ENCODE assay signal across 23 cellular contexts in genomic region chr5:3226171-3226570, GRCh38.
DNase-seq lines count a peak whose midpoint lies in the region; ATAC-seq lines count a peak whose summit lies in the region.
"Had no signal": no experiment of that assay in that cellular context is flagged by ENCODE, and none has a peak within 500 bp of the region (broad histone marks: within the 10 kb centered on the region; RNA-seq: fewer than 3 reads in every experiment).

No MANE protein-coding gene starts in this region.

- no peak overlapping the region for H3K27ac Mint-ChIP-seq in activated CD4-positive, alpha-beta memory T cell treated with anti-CD3 and anti-CD28 coated beads, Interleukin-2, amount 10 ng/mL, durations not matched to agents 7 days and 5 days
- H3K27ac Mint-ChIP-seq: activated naive CD8-positive, alpha-beta T cell treated with anti-CD3 and anti-CD28 coated beads, Interleukin-2, amount 10 ng/mL, durations not matched to agents 7 days and 5 days; activated T-helper 2 cell treated with anti-CD3 and anti-CD28 coated beads, Interferon-gamma antibody, Interleukin-2, Interleukin-4, amounts not matched to agents 10 μg/mL and 5 μg/mL and 100 μg/mL, durations not matched to agents 14 hours and 24 hours and 36 hours had no signal

- peak; percentile 29 for DNase-seq in H4 (ENCODE audit: low spot score)
- DNase-seq in NCI-H526 treated with DMSO at 0.1 percent for 48 hours (lab: John Stamatoyannopoulos, UW), result peak; percentile 96
- DNase-seq in Right ventricle myocardium superior, result no peak
- DNase-seq in posterior cingulate gyrus, result peak in 6 of 10 donors; percentile 22 to 91 (median 54)
- no peak for DNase-seq in activated CD4-positive, alpha-beta memory T cell treated with anti-CD3 and anti-CD28 coated beads, Interleukin-2, amount 10 ng/mL, durations not matched to agents 7 days and 5 days
- DNase-seq in iPS-NIHi7 (ENCODE audit: extremely low spot score), result no peak
- DNase-seq in NCI-H2196 treated with DMSO at 0.1 percent for 48 hours (lab: John Stamatoyannopoulos, UW; ENCODE audit: unreplicated experiment), result no peak
- DNase-seq: ACHN; activated CD4-positive, alpha-beta T cell treated with anti-CD3 and anti-CD28 coated beads for 48 hours; activated CD8-positive, alpha-beta memory T cell treated with anti-CD3 and anti-CD28 coated beads, Interleukin-2, amount 50 U/mL, for 4 hours; activated naive CD8-positive, alpha-beta T cell treated with anti-CD3 and anti-CD28 coated beads, Interleukin-2, amount 10 ng/mL, durations not matched to agents 7 days and 5 days; brain microvascular endothelial cell; colonic mucosa; DMS53; glutamatergic neuron; GOT3; left lung; NCI-H2081; retina; SHP77 treated with DMSO at 0.1 percent for 48 hours had no signal

- intact Hi-C loops in Right ventricle myocardium superior (cut with DNase I) (no loop called here), posterior cingulate gyrus (cut with DNase I) (no loop called here)

- no peaks in the 10 kb centered on the region for H3K27me3 Mint-ChIP-seq in activated CD4-positive, alpha-beta memory T cell treated with anti-CD3 and anti-CD28 coated beads, Interleukin-2, amount 10 ng/mL, durations not matched to agents 7 days and 5 days
- H3K27me3 Mint-ChIP-seq: activated naive CD8-positive, alpha-beta T cell treated with anti-CD3 and anti-CD28 coated beads, Interleukin-2, amount 10 ng/mL, durations not matched to agents 7 days and 5 days had no signal

- no peak overlapping the region for H3K4me3 Mint-ChIP-seq in activated CD4-positive, alpha-beta memory T cell treated with anti-CD3 and anti-CD28 coated beads, Interleukin-2, amount 10 ng/mL, durations not matched to agents 7 days and 5 days
- H3K4me3 Mint-ChIP-seq: activated naive CD8-positive, alpha-beta T cell treated with anti-CD3 and anti-CD28 coated beads, Interleukin-2, amount 10 ng/mL, durations not matched to agents 7 days and 5 days had no signal

- CTCF ChIA-PET in activated CD4-positive, alpha-beta memory T cell treated with anti-CD3 and anti-CD28 coated beads, Interleukin-2, amount 10 ng/mL, durations not matched to agents 7 days and 5 days (lab: Charles Lee), result no interaction called here

- no peaks in the 10 kb centered on the region for H3K4me1 Mint-ChIP-seq in activated CD4-positive, alpha-beta memory T cell treated with anti-CD3 and anti-CD28 coated beads, Interleukin-2, amount 10 ng/mL, durations not matched to agents 7 days and 5 days
- H3K4me1 Mint-ChIP-seq: activated naive CD8-positive, alpha-beta T cell treated with anti-CD3 and anti-CD28 coated beads, Interleukin-2, amount 10 ng/mL, durations not matched to agents 7 days and 5 days had no signal

- peaks cover 9% of the 10 kb centered on the region for H3K9me3 Mint-ChIP-seq in activated CD4-positive, alpha-beta memory T cell treated with anti-CD3 and anti-CD28 coated beads, Interleukin-2, amount 10 ng/mL, durations not matched to agents 7 days and 5 days
- H3K9me3 Mint-ChIP-seq: activated naive CD8-positive, alpha-beta T cell treated with anti-CD3 and anti-CD28 coated beads, Interleukin-2, amount 10 ng/mL, durations not matched to agents 7 days and 5 days had no signal

- POLR2A ChIA-PET in activated CD4-positive, alpha-beta memory T cell treated with anti-CD3 and anti-CD28 coated beads, Interleukin-2, amount 10 ng/mL, durations not matched to agents 7 days and 5 days (lab: Charles Lee), result no interaction called here

- no peaks in the 10 kb centered on the region for H3K36me3 Mint-ChIP-seq in activated CD4-positive, alpha-beta memory T cell treated with anti-CD3 and anti-CD28 coated beads, Interleukin-2, amount 10 ng/mL, durations not matched to agents 7 days and 5 days (ENCODE audit: low read depth)
- H3K36me3 Mint-ChIP-seq: activated naive CD8-positive, alpha-beta T cell treated with anti-CD3 and anti-CD28 coated beads, Interleukin-2, amount 10 ng/mL, durations not matched to agents 7 days and 5 days had no signal

- peak; percentile 90 for ATAC-seq in Right ventricle myocardium superior (ENCODE audit: poor library complexity)
- no peak for ATAC-seq in GM19351 (IDR thresholded peaks at IDR 0.05; ENCODE audit: unreplicated experiment)
- ATAC-seq: K562, left lung had no signal

Comparison
In these comparisons a context has a peak if more than half of its experiments do, and no peak if none do; other contexts are left out.
1. DNase-seq: peak in H4 (single experiment), NCI-H526 treated with DMSO at 0.1 percent for 48 hours (single experiment) and posterior cingulate gyrus (6 of 10); none in Right ventricle myocardium superior (single experiment), activated CD4-positive, alpha-beta memory T cell treated with anti-CD3 and anti-CD28 coated beads, Interleukin-2, amount 10 ng/mL, durations not matched to agents 7 days and 5 days (single experiment), iPS-NIHi7 (single experiment) and NCI-H2196 treated with DMSO at 0.1 percent for 48 hours (single experiment).